Comparison of ENCODE assay signal across 19 cellular contexts in genomic region chr4:19675172-19675811, GRCh38.
A peak's percentile ranks its signal among the peaks of the same experiment; 100 is the strongest.
DNase-seq lines count a peak whose midpoint lies in the region; ATAC-seq and TF ChIP-seq lines count a peak whose summit lies in the region.
"Had no signal": no experiment of that assay in that cellular context is flagged by ENCODE, and none has a peak within 500 bp of the region (broad histone marks: within the 10 kb centered on the region; RNA-seq: fewer than 3 reads in every experiment).

No MANE protein-coding gene starts in this region.

- H2BK15ac ChIP-seq in neuronal stem cell (ENCODE audit: low read length) = no peak overlapping the region

- no peak overlapping the region for H2BK12ac ChIP-seq in neuronal stem cell (ENCODE audit: low read length)

- H2AFZ ChIP-seq in neuronal stem cell (ENCODE audit: low read length) = no peak overlapping the region

- H2BK120ac ChIP-seq in neuronal stem cell (ENCODE audit: low read depth, low read length) = no peak overlapping the region

- H3K4me3 ChIP-seq in astrocyte of the cerebellum (ENCODE audit: low read depth, low read length) = no peak overlapping the region
- H3K4me3 ChIP-seq in right cardiac atrium (ENCODE audit: low read length) = no peak overlapping the region
- H3K4me3 ChIP-seq in BE2C (ENCODE audit: low read depth, low read length) = no peak overlapping the region
- H3K4me3 ChIP-seq in neuronal stem cell (ENCODE audit: low read length in 2 of 2) = no peak overlapping the region

- H3K4me1 ChIP-seq in right cardiac atrium (ENCODE audit: control insufficient read depth, insufficient read depth, low read length) = no peaks in the 10 kb centered on the region
- H3K4me1 ChIP-seq in BE2C = no peaks in the 10 kb centered on the region
- no peaks in the 10 kb centered on the region for H3K4me1 ChIP-seq in neuronal stem cell (ENCODE audit: control insufficient read depth in 2 of 2, insufficient read depth in 1 of 2, low read depth in 1 of 2, low read length in 2 of 2)

- H3K18ac ChIP-seq in neuronal stem cell (ENCODE audit: low read length) = no peak overlapping the region

- no peak overlapping the region for H3K23ac ChIP-seq in neuronal stem cell (ENCODE audit: low read depth, low read length, poor library complexity)

- no peak overlapping the region for H3K4me2 ChIP-seq in neuronal stem cell (ENCODE audit: insufficient read depth, low read length, poor library complexity, severe bottlenecking)

- no peak overlapping the region for H2BK5ac ChIP-seq in neuronal stem cell (ENCODE audit: low read length)

- no peak overlapping the region for H3K9ac ChIP-seq in neuronal stem cell (ENCODE audit: low read depth, low read length, poor library complexity)

- H3K9me3 ChIP-seq in right cardiac atrium (ENCODE audit: control insufficient read depth, low read length) (no peaks in the 10 kb centered on the region), BE2C (no peaks in the 10 kb centered on the region), neuronal stem cell (replicated peaks in 1 of 2; ENCODE audit: control insufficient read depth in 2 of 2, insufficient read depth in 1 of 2, low read depth in 1 of 2, low read length in 2 of 2) (no peaks in the 10 kb centered on the region)

- H3K27me3 ChIP-seq in right cardiac atrium (ENCODE audit: control insufficient read depth, insufficient read depth) (no peaks in the 10 kb centered on the region), BE2C (no peaks in the 10 kb centered on the region), neuronal stem cell (ENCODE audit: control insufficient read depth in 3 of 3, insufficient read depth in 3 of 3, low read depth in 1 of 3, low read length in 3 of 3) (no peaks in the 10 kb centered on the region)

- no peak overlapping the region for H3K4ac ChIP-seq in neuronal stem cell (ENCODE audit: low read length)

- intact Hi-C loops in right cardiac atrium (cut with DNase I) = no loop called here

- H3K14ac ChIP-seq in neuronal stem cell (ENCODE audit: low read length) = no peak overlapping the region

- H2AK5ac ChIP-seq in neuronal stem cell (ENCODE audit: low read depth, low read length) = no peak overlapping the region

- DNase-seq in M059J (ENCODE audit: low read depth) (peak; percentile 22), astrocyte of the cerebellum (ENCODE audit: low read depth) (peak; percentile 62), right cardiac atrium (peak; percentile 16 to 62 (median 26)), superior temporal gyrus (ENCODE audit: extremely low spot score) (peak; percentile 39), BE2C (no peak), neuronal stem cell (ENCODE audit: low spot score) (no peak)
- no peak for DNase-seq in activated effector memory CD4-positive, alpha-beta T cell treated with Interleukin-2 at 50 U/mL for 16 hours
- DNase-seq: activated CD4-positive, alpha-beta T cell treated with anti-CD3 and anti-CD28 coated beads, Interleukin-2, amount 50 U/mL, for 48 hours; effector CD8-positive, alpha-beta T cell; GDM1; H9; Kasumi-1; left colon; NCI-H2029; NCI-H748 treated with DMSO at 0.1 percent for 48 hours; SIG-M5; T1000 had no signal

- 78% methylated on average over 4 of the region's 4 CpGs for WGBS in right cardiac atrium
- no CpG with 5 or more reads among the region's 4 CpGs for WGBS in neuronal stem cell (ENCODE audit: extremely low coverage in 2 of 2, insufficient read length in 2 of 2, insufficient replicate concordance in 1 of 2), 2 donors

- peak in 1 of 2 donors; percentile 83 for ATAC-seq in right cardiac atrium
- no peak for ATAC-seq in GM18505 (IDR thresholded peaks at IDR 0.05; ENCODE audit: unreplicated experiment)
- ATAC-seq: left colon; natural killer cell treated with Interleukin-12 subunit alpha and Interleukin-12 subunit beta and Interleukin-15 and Interleukin-18, amount 100 ng/mL, for 72 hours had no signal

- H3K36me3 ChIP-seq in BE2C (no peaks in the 10 kb centered on the region), neuronal stem cell (replicated peaks in 1 of 2; ENCODE audit: control insufficient read depth in 2 of 2, insufficient read depth in 2 of 2, low read length in 2 of 2) (no peaks in the 10 kb centered on the region)

- no peak overlapping the region for H4K8ac ChIP-seq in neuronal stem cell (ENCODE audit: low read depth, low read length)

- no peak overlapping the region for H3K27ac ChIP-seq in right cardiac atrium (ENCODE audit: low read length)
- H3K27ac ChIP-seq in neuronal stem cell (replicated peaks; ENCODE audit: low read length) = no peak overlapping the region

- no peak overlapping the region for H4K91ac ChIP-seq in neuronal stem cell (ENCODE audit: low read depth, low read length, poor library complexity)

- TF ChIP-seq POLR2A in GM18505 (IDR thresholded peaks at IDR 0.05; ENCODE audit: borderline replicate concordance, extremely low read depth, insufficient read depth, insufficient read length) = no peak

- peaks cover 1% of the 10 kb centered on the region for H3K79me1 ChIP-seq in neuronal stem cell (ENCODE audit: low read depth, low read length)

- in situ Hi-C loops in astrocyte of the cerebellum (cut with HindIII; ENCODE audit: low sequenced_read_pairs) = no loop called here

- TF ChIP-seq CTCF in astrocyte of the cerebellum (IDR thresholded peaks at IDR 0.05; ENCODE audit: low read depth, low read length, missing control alignments) = no peak
- no peak for TF ChIP-seq CTCF in BE2C (IDR thresholded peaks at IDR 0.05; ENCODE audit: low read depth, low read length)

Comparison
In these comparisons a context has a peak if more than half of its experiments do, and no peak if none do; other contexts are left out.
1. DNase-seq: peak in M059J (single experiment), astrocyte of the cerebellum (single experiment), right cardiac atrium (3 of 3) and superior temporal gyrus (single experiment); none in BE2C (single experiment), activated effector memory CD4-positive, alpha-beta T cell treated with Interleukin-2 at 50 U/mL for 16 hours (single experiment) and neuronal stem cell (single experiment).